In genomic region chr12:132227156-132227555, GRCh38 we compare ENCODE assay signal across 9 cellular contexts.
DNase-seq lines count a peak whose midpoint lies in the region; ATAC-seq and TF ChIP-seq lines count a peak whose summit lies in the region.
"Had no signal": no experiment of that assay in that cellular context is flagged by ENCODE, and none has a peak within 500 bp of the region (broad histone marks: within the 10 kb centered on the region; RNA-seq: fewer than 3 reads in every experiment).

No MANE protein-coding gene starts in this region.

- no peak overlapping the region for H4K91ac ChIP-seq in neuronal stem cell (ENCODE audit: low read depth, low read length, poor library complexity)

- H3K27ac ChIP-seq in A673 (ENCODE audit: low read depth, low read length, poor library complexity, severe bottlenecking) (no peak overlapping the region), neuronal stem cell (replicated peaks; ENCODE audit: low read length) (no peak overlapping the region), SK-N-SH (ENCODE audit: low read depth in 2 of 2, low read length in 1 of 2) (no peak overlapping the region), upper lobe of left lung (no peak overlapping the region)

- H3K9ac ChIP-seq in neuronal stem cell (ENCODE audit: low read depth, low read length, poor library complexity): no peak overlapping the region
- H3K9ac ChIP-seq in SK-N-SH: no peak overlapping the region

- TF ChIP-seq CTCF in A673 (conservative IDR thresholded peaks at IDR 0.05; ENCODE audit: low read depth, low read length) (no peak), chondrocyte (IDR thresholded peaks at IDR 0.05) (no peak), SK-N-SH (IDR thresholded peaks at IDR 0.05) (no peak), upper lobe of left lung (IDR thresholded peaks at IDR 0.05) (no peak)

- H3K4me3 Mint-ChIP-seq in chondrocyte (ENCODE audit: unreplicated experiment): no peak overlapping the region

- H3K4me3 ChIP-seq in A673 (ENCODE audit: low read depth, low read length, poor library complexity, severe bottlenecking) (peak overlapping the region; percentile 8), H7 (ENCODE audit: insufficient read depth, low read depth, low read length) (no peak overlapping the region), neuronal stem cell (ENCODE audit: low read length in 2 of 2) (no peak overlapping the region), SK-N-SH (ENCODE audit: low read depth in 2 of 2, low read length in 1 of 2) (no peak overlapping the region), upper lobe of left lung (no peak overlapping the region)

- no peak overlapping the region for H3K27ac Mint-ChIP-seq in chondrocyte (ENCODE audit: unreplicated experiment)

- TF ChIP-seq RAD21 in SK-N-SH (IDR thresholded peaks at IDR 0.05; ENCODE audit: low read length): no peak

- H2BK120ac ChIP-seq in neuronal stem cell (ENCODE audit: low read depth, low read length): no peak overlapping the region

- no peak overlapping the region for H4K8ac ChIP-seq in neuronal stem cell (ENCODE audit: low read depth, low read length)

- H2BK15ac ChIP-seq in neuronal stem cell (ENCODE audit: low read length): no peak overlapping the region

- H3K9me3 ChIP-seq in A673 (ENCODE audit: low read depth, low read length, poor library complexity, severe bottlenecking) (no peaks in the 10 kb centered on the region), neuronal stem cell (replicated peaks in 1 of 2; ENCODE audit: control insufficient read depth in 2 of 2, insufficient read depth in 1 of 2, low read depth in 1 of 2, low read length in 2 of 2) (peaks cover 0 to 8% of the 10 kb centered on the region in 2 donors), SK-N-SH (no peaks in the 10 kb centered on the region), upper lobe of left lung (no peaks in the 10 kb centered on the region)

- H3K23ac ChIP-seq in neuronal stem cell (ENCODE audit: low read depth, low read length, poor library complexity): no peak overlapping the region

- no CpG with 5 or more reads among the region's 26 CpGs for WGBS in neuronal stem cell (ENCODE audit: extremely low coverage in 2 of 2, insufficient read length in 2 of 2, insufficient replicate concordance in 1 of 2), 2 donors
- WGBS in SK-N-SH (ENCODE audit: low lambda C conversion rate): 11% methylated on average over 20 of the region's 26 CpGs
- WGBS in upper lobe of left lung, 2 donors: 69 to 72% methylated on average over 23 to 26 of the region's 26 CpGs

- H3K4me1 ChIP-seq in A673 (ENCODE audit: insufficient read depth, low read length, poor library complexity, severe bottlenecking) (peaks cover 12% of the 10 kb centered on the region), neuronal stem cell (ENCODE audit: control insufficient read depth in 2 of 2, insufficient read depth in 1 of 2, low read depth in 1 of 2, low read length in 2 of 2) (no peaks in the 10 kb centered on the region), SK-N-SH (ENCODE audit: control insufficient read depth in 1 of 2, insufficient read depth in 2 of 2, low read depth in 1 of 2, low read length in 1 of 2) (no peaks in the 10 kb centered on the region), upper lobe of left lung (peaks cover 0 to 8% (median 0%) of the 10 kb centered on the region in 4 donors)
- H3K4me1 ChIP-seq: BE2C had no signal

- H3K27me3 Mint-ChIP-seq in chondrocyte (ENCODE audit: low read depth): peaks cover 26% of the 10 kb centered on the region

- H2BK5ac ChIP-seq in neuronal stem cell (ENCODE audit: low read length): no peak overlapping the region

- peaks cover under 1% of the 10 kb centered on the region for H3F3A ChIP-seq in SK-N-SH (replicated peaks; ENCODE audit: insufficient read depth)

- H3K79me2 ChIP-seq in SK-N-SH (ENCODE audit: insufficient read depth): no peaks in the 10 kb centered on the region

- H3K9me3 Mint-ChIP-seq in chondrocyte (ENCODE audit: low read depth): no peaks in the 10 kb centered on the region

- H2AFZ ChIP-seq in neuronal stem cell (ENCODE audit: low read length) (no peak overlapping the region), SK-N-SH (ENCODE audit: low read depth) (no peak overlapping the region)

- H2AK5ac ChIP-seq in neuronal stem cell (ENCODE audit: low read depth, low read length): no peak overlapping the region

- TF ChIP-seq EP300 in SK-N-SH (IDR thresholded peaks at IDR 0.05; ENCODE audit: borderline replicate concordance in 1 of 2, low read depth in 1 of 2, low read length in 1 of 2): no peak
- no peak for TF ChIP-seq EP300 in upper lobe of left lung (IDR thresholded peaks at IDR 0.05)

- no peak overlapping the region for H2BK12ac ChIP-seq in neuronal stem cell (ENCODE audit: low read length)

- peaks cover 5% of the 10 kb centered on the region for H3K4me1 Mint-ChIP-seq in chondrocyte (ENCODE audit: low read depth)

- peaks cover 2% of the 10 kb centered on the region for H3K79me1 ChIP-seq in neuronal stem cell (ENCODE audit: low read depth, low read length)

- CTCF ChIA-PET in A673 (lab: Charles Lee) (no interaction called here), SK-N-SH (lab: Yijun Ruan, JAX) (interaction anchor here (1.5 kb wide), 1 partner anchor 187 kb away, joined by 3 read pairs; no protein-coding TSS in a partner anchor)

- intact Hi-C loops in A673 (cut with micrococcal nuclease; ENCODE audit: unreplicated experiment): no loop called here

- H3K4ac ChIP-seq in neuronal stem cell (ENCODE audit: low read length): no peak overlapping the region

- no peak for ATAC-seq in HG03280 (IDR thresholded peaks at IDR 0.05; ENCODE audit: unreplicated experiment)
- no peak for ATAC-seq in upper lobe of left lung (ENCODE audit: low FRiP score in 2 of 2)

- no peaks in the 10 kb centered on the region for H3K9me2 ChIP-seq in SK-N-SH

- H4K20me1 ChIP-seq in SK-N-SH (ENCODE audit: insufficient read depth): no peaks in the 10 kb centered on the region

- BruUV-seq in A673 (replicated peaks; lab: Mats Ljungman, UMichigan): no TSS peak

- H3K36me3 Mint-ChIP-seq in chondrocyte (ENCODE audit: low read depth): no peaks in the 10 kb centered on the region

- no peak for TF ChIP-seq POLR2A in upper lobe of left lung (IDR thresholded peaks at IDR 0.05)

- POLR2A ChIA-PET in A673 (lab: Charles Lee; ENCODE audit: low non-redundant PET): no interaction called here
- POLR2A ChIA-PET in SK-N-SH (lab: Yijun Ruan, JAX): no interaction called here

- H3K4me2 ChIP-seq in neuronal stem cell (ENCODE audit: insufficient read depth, low read length, poor library complexity, severe bottlenecking) (no peak overlapping the region), SK-N-SH (no peak overlapping the region)

- DNase-seq in A673 (ENCODE audit: low spot score) (no peak), H7 (peak; percentile 63), chondrocyte (ENCODE audit: low spot score) (peak; percentile 72), neuronal stem cell (ENCODE audit: low spot score) (no peak), SK-N-SH (no peak), upper lobe of left lung (no peak), iPS-NIHi7 (ENCODE audit: extremely low spot score) (no peak)
- DNase-seq: BE2C had no signal

- no peaks in the 10 kb centered on the region for H3K27me3 ChIP-seq in A673 (replicated peaks; ENCODE audit: insufficient read depth, low read depth, low read length, poor library complexity)
- H3K27me3 ChIP-seq in H7 (ENCODE audit: control insufficient read depth, insufficient read depth, low read length): peaks cover 2% of the 10 kb centered on the region
- H3K27me3 ChIP-seq in neuronal stem cell (ENCODE audit: control insufficient read depth in 3 of 3, insufficient read depth in 3 of 3, low read depth in 1 of 3, low read length in 3 of 3): peaks cover 0 to 34% (median 5%) of the 10 kb centered on the region in 3 experiments
- peaks cover 40% of the 10 kb centered on the region for H3K27me3 ChIP-seq in SK-N-SH (ENCODE audit: insufficient read depth)
- H3K27me3 ChIP-seq in upper lobe of left lung: peaks cover 0 to 13% (median 6%) of the 10 kb centered on the region in 4 donors

- no peaks in the 10 kb centered on the region for H3K36me3 ChIP-seq in A673 (ENCODE audit: insufficient read depth, low read length, poor library complexity, severe bottlenecking)
- H3K36me3 ChIP-seq in H7 (replicated peaks; ENCODE audit: control insufficient read depth, insufficient read depth, low read length): no peaks in the 10 kb centered on the region
- H3K36me3 ChIP-seq in neuronal stem cell (replicated peaks in 1 of 2; ENCODE audit: control insufficient read depth in 2 of 2, insufficient read depth in 2 of 2, low read length in 2 of 2): peaks cover 0 to 2% of the 10 kb centered on the region in 2 donors
- no peaks in the 10 kb centered on the region for H3K36me3 ChIP-seq in SK-N-SH (replicated peaks in 1 of 2; ENCODE audit: control insufficient read depth in 1 of 2, insufficient read depth in 2 of 2, low read length in 1 of 2)
- H3K36me3 ChIP-seq in upper lobe of left lung: no peaks in the 10 kb centered on the region
- H3K36me3 ChIP-seq: BE2C had no signal

- H3K18ac ChIP-seq in neuronal stem cell (ENCODE audit: low read length): peak overlapping the region; percentile 76

- no peak overlapping the region for H3K14ac ChIP-seq in neuronal stem cell (ENCODE audit: low read length)

TF ChIP-seq in SK-N-SH, 30 proteins besides CTCF, POLR2A, EP300 and RAD21 (continues in another document):
- TF ChIP-seq FOXJ3 (CRISPR knock-in tag; IDR thresholded peaks at IDR 0.05): no peak
- TF ChIP-seq IRF3 (IDR thresholded peaks at IDR 0.05; ENCODE audit: low read depth, low read length): no peak
- no peak for TF ChIP-seq FOSL2 (IDR thresholded peaks at IDR 0.05; ENCODE audit: borderline replicate concordance, low read depth)
- TF ChIP-seq RXRA (IDR thresholded peaks at IDR 0.05; ENCODE audit: borderline replicate concordance, low read depth): no peak
- TF ChIP-seq EZH2phosphoT487 (IDR thresholded peaks at IDR 0.05; ENCODE audit: borderline replicate concordance, low read depth): no peak
- no peak for TF ChIP-seq TAF1 (IDR thresholded peaks at IDR 0.05; ENCODE audit: borderline replicate concordance, low read depth, low read length)
- no peak for TF ChIP-seq MXI1 (IDR thresholded peaks at IDR 0.05; ENCODE audit: low read depth, low read length)
- TF ChIP-seq ELF1 (IDR thresholded peaks at IDR 0.05): no peak
- TF ChIP-seq MAX (IDR thresholded peaks at IDR 0.05; ENCODE audit: low read depth): no peak
- TF ChIP-seq TEAD4 (IDR thresholded peaks at IDR 0.05; ENCODE audit: borderline replicate concordance, insufficient read depth): no peak
- no peak for TF ChIP-seq TCF12 (IDR thresholded peaks at IDR 0.05)

Comparison
In these comparisons a context has a peak if more than half of its experiments do, and no peak if none do; other contexts are left out.
1. DNase-seq: peak in H7 (single experiment) and chondrocyte (single experiment); none in A673 (single experiment), neuronal stem cell (single experiment), SK-N-SH (single experiment), upper lobe of left lung (0 of 2) and iPS-NIHi7 (single experiment).